In the genomic region with DNA sequence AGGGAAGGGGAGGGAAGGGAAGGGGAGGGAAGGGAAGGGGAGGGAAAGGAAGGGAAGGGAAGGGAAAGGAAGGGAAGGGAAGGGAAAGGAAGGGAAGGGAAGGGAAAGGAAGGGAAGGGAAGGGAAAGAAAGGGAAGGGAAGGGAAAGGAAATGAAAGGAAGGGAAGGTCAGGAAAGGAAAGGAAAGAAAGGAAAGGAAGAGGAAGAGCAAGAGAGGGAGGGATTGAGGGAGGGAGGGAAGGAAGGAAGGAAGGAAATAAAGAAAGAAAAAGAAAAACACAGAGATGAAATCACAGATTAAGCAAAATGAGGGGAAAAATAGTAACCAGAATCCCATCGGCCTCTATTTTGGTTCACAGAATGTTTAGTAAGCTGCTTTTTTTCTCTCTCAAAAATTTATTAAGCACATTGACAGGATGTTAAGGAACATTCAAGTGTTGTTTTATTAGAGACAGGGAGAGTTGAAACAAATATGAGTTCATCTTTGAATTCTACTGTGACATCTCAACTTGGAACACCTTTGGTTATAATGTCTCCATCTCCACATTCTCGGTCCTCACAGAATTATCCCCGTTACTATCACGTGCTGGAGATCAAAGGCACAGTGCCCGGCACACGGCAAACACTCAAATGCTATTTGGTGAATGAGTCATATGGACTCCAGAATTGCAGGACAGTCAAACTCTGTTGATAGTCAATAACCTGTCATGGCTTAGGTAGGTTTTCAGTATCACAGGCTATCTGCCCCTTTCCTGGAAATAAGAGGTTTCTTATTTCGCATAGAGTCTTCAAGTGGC, we compare ENCODE assay signal across 17 cellular contexts. TPM values are rescaled to one million over a fixed set of nuclear protein-coding genes. Genes with fewer than 3 reads are reported as not detected.
DNase-seq lines count a peak whose midpoint lies in the region; ATAC-seq and TF ChIP-seq lines count a peak whose summit lies in the region.
"Had no signal": no experiment of that assay in that cellular context is flagged by ENCODE, and none has a peak within 500 bp of the region (broad histone marks: within the 10 kb centered on the region; RNA-seq: fewer than 3 reads in every experiment).

No MANE protein-coding gene starts in this region.

- no peak overlapping the region for H2BK20ac ChIP-seq in H9 (ENCODE audit: low read depth, low read length, poor library complexity, severe bottlenecking)

- no peak overlapping the region for H2BK120ac ChIP-seq in H9 (ENCODE audit: low read depth, low read length, poor library complexity, severe bottlenecking)

- H3K4me3 ChIP-seq in HEK293 (ENCODE audit: low read depth, low read length) (no peak overlapping the region), mucosa of descending colon (no peak overlapping the region)

- peak; percentile 96 for DNase-seq in DMS53 (lab: John Stamatoyannopoulos, UW)
- DNase-seq in WTC11 (ENCODE audit: low spot score), result no peak
- DNase-seq in mucosa of descending colon, result peak in 1 of 3 donors; percentile 12
- no peak for DNase-seq in GM10248 (ENCODE audit: extremely low spot score)
- no peak for DNase-seq in H9
- DNase-seq in hypothalamus (lab: John Stamatoyannopoulos, UW), result no peak
- no peak for DNase-seq in activated naive CD4-positive, alpha-beta T cell treated with anti-CD3 and anti-CD28 coated beads, Interleukin-2, amount 50 U/mL, for 16 hours
- DNase-seq: CD8-positive, alpha-beta T cell; DMS 273 treated with DMSO at 0.1 percent for 48 hours; DMS79 treated with DMSO at 0.1 percent for 48 hours; EL; HCEC 1CT; Kasumi-1; KBM-7 had no signal

- no peak overlapping the region for H4K91ac ChIP-seq in H9 (ENCODE audit: insufficient read length, low read depth, low read length)

- H4K5ac ChIP-seq in H9 (ENCODE audit: insufficient read length, low read depth, low read length), result no peak overlapping the region

- H3K4me3 Mint-ChIP-seq in WTC11, result no peak overlapping the region
- no peak overlapping the region for H3K4me3 Mint-ChIP-seq in H9
- H3K4me3 Mint-ChIP-seq: CD14-positive monocyte; CD8-positive, alpha-beta T cell had no signal

- no peak overlapping the region for H2AK5ac ChIP-seq in H9 (ENCODE audit: insufficient read length, low read length)

- H3K23me2 ChIP-seq in H9 (ENCODE audit: insufficient read length, low read depth, low read length, poor library complexity, severe bottlenecking), result no peaks in the 10 kb centered on the region

- H4K20me1 ChIP-seq in H9 (ENCODE audit: control insufficient read depth, insufficient read depth, insufficient read length), result no peaks in the 10 kb centered on the region

- H2AFZ ChIP-seq in H9 (ENCODE audit: low read length), result no peak overlapping the region

- no CpG with 5 or more reads among the region's 7 CpGs for WGBS in H9 (ENCODE audit: extremely low coverage, insufficient read length, low lambda C conversion rate)

- no peak overlapping the region for H2BK15ac ChIP-seq in H9 (ENCODE audit: low read depth, low read length)

- no peak overlapping the region for H3K14ac ChIP-seq in H9 (ENCODE audit: insufficient read depth, low read length)

- H3K27ac Mint-ChIP-seq in WTC11, result no peak overlapping the region
- no peak overlapping the region for H3K27ac Mint-ChIP-seq in H9
- H3K27ac Mint-ChIP-seq: CD14-positive monocyte; CD8-positive, alpha-beta T cell had no signal

- no peak overlapping the region for H3T11ph ChIP-seq in H9 (ENCODE audit: low read length)

- no peak overlapping the region for H3K23ac ChIP-seq in H9 (ENCODE audit: insufficient read length, low read depth, low read length)

- H3K4ac ChIP-seq in H9 (ENCODE audit: low read depth, low read length), result no peak overlapping the region

- H3K27me3 ChIP-seq in H9 (ENCODE audit: insufficient read depth, low read length), result no peaks in the 10 kb centered on the region

- H3K9me3 ChIP-seq in HEK293 (ENCODE audit: control insufficient read depth, insufficient read depth, low read depth, low read length) (no peaks in the 10 kb centered on the region), mucosa of descending colon (no peaks in the 10 kb centered on the region), H9 (ENCODE audit: control insufficient read depth, low read depth, low read length) (no peaks in the 10 kb centered on the region)

- no peak overlapping the region for H4K8ac ChIP-seq in H9 (replicated peaks; ENCODE audit: insufficient read length, low read depth, low read length)

- H3K36me3 Mint-ChIP-seq in WTC11, result no peaks in the 10 kb centered on the region
- no peaks in the 10 kb centered on the region for H3K36me3 Mint-ChIP-seq in H9 (ENCODE audit: insufficient read depth in 1 of 3, low read depth in 3 of 3)
- H3K36me3 Mint-ChIP-seq: CD14-positive monocyte had no signal

- no peak overlapping the region for H3K4me2 ChIP-seq in H9 (ENCODE audit: insufficient read depth, insufficient read length, low read length)

- POLR2A ChIA-PET in HEK293 (lab: Yijun Ruan, JAX) (no interaction called here), WTC11 (lab: Charles Lee) (no interaction called here), GM10248 (lab: Yijun Ruan, JAX) (no interaction called here)

- H3K36me3 ChIP-seq in HEK293 (ENCODE audit: control insufficient read depth in 2 of 2, insufficient read depth in 1 of 2, low read length in 2 of 2) (peaks cover 0 to 6% of the 10 kb centered on the region in 2 experiments; a peak in 2 of 3 replicates), mucosa of descending colon (ENCODE audit: low read depth) (no peaks in the 10 kb centered on the region)

- no peak for ATAC-seq in WTC11
- ATAC-seq in mucosa of descending colon, result peak; percentile 60
- ATAC-seq: CD8-positive, alpha-beta T cell had no signal

- H3K79me1 ChIP-seq in H9 (ENCODE audit: insufficient read depth, low read depth, low read length, poor library complexity, severe bottlenecking), result no peaks in the 10 kb centered on the region

- no peak overlapping the region for H2BK12ac ChIP-seq in H9 (ENCODE audit: insufficient read length, low read depth, low read length)

- TF ChIP-seq CTCF in HEK293 (tag by site-specific recombination; IDR thresholded peaks at IDR 0.05), result no peak
- no peak for TF ChIP-seq CTCF in WTC11 (IDR thresholded peaks at IDR 0.05)
- TF ChIP-seq CTCF in mucosa of descending colon (IDR thresholded peaks at IDR 0.05), result no peak
- TF ChIP-seq CTCF in GM10248 (IDR thresholded peaks at IDR 0.05; ENCODE audit: control extremely low read depth, extremely low read depth, low read depth, missing control alignments), result no peak
- no peak for TF ChIP-seq CTCF in H9 (conservative IDR thresholded peaks at IDR 0.05)

- no peak overlapping the region for H3K18ac ChIP-seq in H9 (ENCODE audit: insufficient read length, low read depth, low read length)

- no peak overlapping the region for H3K9ac ChIP-seq in H9 (ENCODE audit: extremely low read depth, insufficient read length, low read length)

- H2BK5ac ChIP-seq in H9 (ENCODE audit: insufficient read length, low read length), result no peak overlapping the region

- H3K79me2 ChIP-seq in H9 (ENCODE audit: insufficient read depth, low read length), result no peaks in the 10 kb centered on the region

- no peaks in the 10 kb centered on the region for H3K9me3 Mint-ChIP-seq in WTC11
- H3K9me3 Mint-ChIP-seq in H9, result no peaks in the 10 kb centered on the region
- H3K9me3 Mint-ChIP-seq: CD8-positive, alpha-beta T cell had no signal

- H3K27ac ChIP-seq in HEK293 (ENCODE audit: extremely low read depth, low read depth, low read length) (no peak overlapping the region), H9 (ENCODE audit: insufficient read length, low read depth, low read length) (no peak overlapping the region)

- peaks cover 8% of the 10 kb centered on the region for H3K4me1 Mint-ChIP-seq in WTC11
- peaks cover 6% of the 10 kb centered on the region in 2 experiments for H3K4me1 Mint-ChIP-seq in H9
- H3K4me1 Mint-ChIP-seq: CD14-positive monocyte had no signal

- intact Hi-C loops in mucosa of descending colon (cut with DNase I, micrococcal nuclease), result no loop called here

- CTCF ChIA-PET in HEK293 (lab: Yijun Ruan, JAX) (no interaction called here), WTC11 (lab: Charles Lee) (no interaction called here), GM10248 (lab: Yijun Ruan, JAX) (interaction anchor here (1.6 kb wide), 1 partner anchor 18 kb away, joined by 7 read pairs; no protein-coding TSS in a partner anchor)

- H3K4me1 ChIP-seq in HEK293 (ENCODE audit: control insufficient read depth, insufficient read depth, low read length), result no peaks in the 10 kb centered on the region
- H3K4me1 ChIP-seq in mucosa of descending colon (ENCODE audit: low read depth), result no peaks in the 10 kb centered on the region
- no peaks in the 10 kb centered on the region for H3K4me1 ChIP-seq in H9 (ENCODE audit: insufficient read depth, low read length)

- H3K27me3 Mint-ChIP-seq in WTC11 (ENCODE audit: low read depth) (no peaks in the 10 kb centered on the region), H9 (ENCODE audit: low read depth) (no peaks in the 10 kb centered on the region)

- no peak overlapping the region for H3K56ac ChIP-seq in H9 (ENCODE audit: insufficient read length, low read depth, low read length)

TF ChIP-seq in HEK293, 187 proteins besides CTCF, POLR2A, EP300 and RAD21 (continues in another document):
- TF ChIP-seq RBAK (tag by site-specific recombination; IDR thresholded peaks at IDR 0.05), result no peak
- TF ChIP-seq ZNF366 (tag by site-specific recombination; conservative IDR thresholded peaks at IDR 0.05), result peak; percentile 73
- no peak for TF ChIP-seq MEIS1 (CRISPR knock-in tag; IDR thresholded peaks at IDR 0.05; ENCODE audit: borderline replicate concordance)
- peak; percentile 97 for TF ChIP-seq PRDM1 (tag by site-specific recombination; IDR thresholded peaks at IDR 0.05)
- no peak for TF ChIP-seq ZNF76 (tag by site-specific recombination; IDR thresholded peaks at IDR 0.05; ENCODE audit: borderline replicate concordance, low read depth)
- no peak for TF ChIP-seq ZSCAN30 (tag by site-specific recombination; IDR thresholded peaks at IDR 0.05)

TF ChIP-seq in WTC11, 78 proteins besides CTCF, POLR2A, EP300 and RAD21 (continues in another document):
- TF ChIP-seq TEAD1 (CRISPR knock-in tag; IDR thresholded peaks at IDR 0.05) (no peak), GABPB1 (CRISPR knock-in tag; IDR thresholded peaks at IDR 0.05) (0 out of 2 replicates have a peak, but pooled peaks have one; percentile 41)
- TF ChIP-seq, protein P1, sequence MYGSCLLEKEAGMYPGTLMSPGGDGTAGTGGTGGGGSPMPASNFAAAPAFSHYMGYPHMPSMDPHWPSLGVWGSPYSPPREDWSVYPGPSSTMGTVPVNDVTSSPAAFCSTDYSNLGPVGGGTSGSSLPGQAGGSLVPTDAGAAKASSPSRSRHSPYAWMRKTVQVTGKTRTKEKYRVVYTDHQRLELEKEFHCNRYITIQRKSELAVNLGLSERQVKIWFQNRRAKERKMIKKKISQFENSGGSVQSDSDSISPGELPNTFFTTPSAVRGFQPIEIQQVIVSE (CRISPR knock-in tag; IDR thresholded peaks at IDR 0.05; ENCODE audit: borderline replicate concordance), result no peak

RNA-seq across cellular contexts. Expression of gene ABCB1, which starts 52.4 kb away (rescaled TPM):
- total RNA-seq in WTC11 (2021), result 0.60 to 0.94 TPM (median 0.82 TPM) in 3 replicates
- total RNA-seq in mucosa of descending colon, result 100 to 1,000 TPM in 1 of 3 donors, 10 to 100 TPM in 2; 76.5 to 226 (median 90.6) TPM
- total RNA-seq in H9 (2021), result 0.15 and 0.33 TPM in 2 replicates
- total RNA-seq: A673 had no signal

Comparison
In these comparisons a context has a peak if more than half of its experiments do, and no peak if none do; other contexts are left out.
1. RNA of gene ABCB1, which starts 52.4 kb away (total RNA-seq): 76.5 to 226 TPM in mucosa of descending colon; 0.60 to 0.94 TPM in WTC11 and 0.15 to 0.33 TPM in H9; every median in the first group is over 10 times any median in the second.